In the genomic region with DNA sequence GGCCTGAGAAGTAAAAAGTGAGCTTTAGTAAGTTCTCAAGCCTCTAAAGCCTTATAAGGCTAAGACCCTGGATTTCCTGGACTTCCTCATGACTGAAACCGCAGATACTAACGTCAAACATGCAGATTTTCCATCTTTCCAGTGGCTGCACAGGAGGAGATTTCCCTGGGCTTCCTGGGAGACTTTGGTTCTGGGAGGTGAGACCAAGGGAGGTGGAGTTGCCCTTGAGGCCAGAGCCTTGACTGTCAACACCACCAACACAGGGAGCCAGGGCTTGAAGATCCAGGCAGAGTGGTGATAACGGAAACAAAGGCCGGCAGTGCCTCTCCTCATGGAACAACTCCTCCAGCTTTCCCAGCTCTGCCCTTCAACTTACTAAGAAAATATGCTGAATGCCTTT, we compare ENCODE assay signal across 12 cellular contexts.
"Had no signal": no experiment of that assay in that cellular context is flagged by ENCODE, and none has a peak within 500 bp of the region (broad histone marks: within the 10 kb centered on the region; RNA-seq: fewer than 3 reads in every experiment).

No MANE protein-coding gene starts in this region.

- DNase-seq: activated CD4-positive, alpha-beta T cell treated with anti-CD3 and anti-CD28 coated beads, Interleukin-2, amount 50 U/mL, for 48 hours; activated naive CD4-positive, alpha-beta T cell treated with anti-CD3 and anti-CD28 coated beads for 36 hours; activated naive CD8-positive, alpha-beta T cell treated with anti-CD3 and anti-CD28 coated beads, Interleukin-2, amount 50 U/mL, for 24 hours; erythroblast; hippocampal formation; nephron progenitor cell; occipital lobe; stimulated activated CD4-positive, alpha-beta T cell treated with anti-CD3 and anti-CD28 coated beads, Interleukin-4, amount 100 ng/mL, for 1 hour; stimulated activated naive B cell treated with anti-CD40 and anti-IgM and Interleukin-4, amounts not matched to agents 10 μg/mL and 1 μg/mL and 100 μg/mL, for 72 hours; WERI-Rb-1 had no signal

- H3K27ac ChIP-seq: WERI-Rb-1 had no signal

- ATAC-seq: activated naive CD8-positive, alpha-beta T cell treated with anti-CD3 and anti-CD28 coated beads, Interleukin-2, amount 50 U/mL, for 24 hours; stimulated activated naive B cell treated with anti-CD40 and anti-IgM and Interleukin-4, amounts not matched to agents 10 μg/mL and 1 μg/mL and 100 μg/mL, for 72 hours had no signal

- H3K4me1 Mint-ChIP-seq: activated naive CD8-positive, alpha-beta T cell treated with anti-CD3 and anti-CD28 coated beads, Interleukin-2, amount 50 U/mL, for 24 hours had no signal

- H3K27me3 Mint-ChIP-seq: activated naive CD8-positive, alpha-beta T cell treated with anti-CD3 and anti-CD28 coated beads, Interleukin-2, amount 50 U/mL, for 24 hours; stimulated activated naive B cell treated with anti-CD40 and anti-IgM and Interleukin-4, amounts not matched to agents 10 μg/mL and 1 μg/mL and 100 μg/mL, for 72 hours had no signal

- H3K27ac Mint-ChIP-seq: activated naive CD4-positive, alpha-beta T cell treated with anti-CD3 and anti-CD28 coated beads for 36 hours; activated naive CD8-positive, alpha-beta T cell treated with anti-CD3 and anti-CD28 coated beads, Interleukin-2, amount 50 U/mL, for 24 hours; activated T-helper 2 cell treated with anti-CD3 and anti-CD28 coated beads, Interferon-gamma antibody, Interleukin-2, Interleukin-4, amounts not matched to agents 10 μg/mL and 5 μg/mL and 100 μg/mL, durations not matched to agents 14 hours and 24 hours and 36 hours; nephron progenitor cell; stimulated activated naive B cell treated with anti-CD40 and anti-IgM and Interleukin-4, amounts not matched to agents 10 μg/mL and 1 μg/mL and 100 μg/mL, for 72 hours; T-helper 1 cell treated with Interleukin-12 subunit alpha and Interleukin-12 subunit beta and Interleukin-4 antibody, amounts not matched to agents 30 μg/mL and 1 μg/mL, for 36 hours had no signal

- H3K4me3 Mint-ChIP-seq: activated naive CD4-positive, alpha-beta T cell treated with anti-CD3 and anti-CD28 coated beads for 36 hours; activated naive CD8-positive, alpha-beta T cell treated with anti-CD3 and anti-CD28 coated beads, Interleukin-2, amount 50 U/mL, for 24 hours; nephron progenitor cell; stimulated activated naive B cell treated with anti-CD40 and anti-IgM and Interleukin-4, amounts not matched to agents 10 μg/mL and 1 μg/mL and 100 μg/mL, for 72 hours; T-helper 1 cell treated with Interleukin-12 subunit alpha and Interleukin-12 subunit beta and Interleukin-4 antibody, amounts not matched to agents 30 μg/mL and 1 μg/mL, for 36 hours had no signal

- H3K9me3 Mint-ChIP-seq: activated naive CD4-positive, alpha-beta T cell treated with anti-CD3 and anti-CD28 coated beads for 36 hours; activated naive CD8-positive, alpha-beta T cell treated with anti-CD3 and anti-CD28 coated beads, Interleukin-2, amount 50 U/mL, for 24 hours; activated T-helper 2 cell treated with anti-CD3 and anti-CD28 coated beads, Interferon-gamma antibody, Interleukin-2, Interleukin-4, amounts not matched to agents 10 μg/mL and 5 μg/mL and 100 μg/mL, durations not matched to agents 14 hours and 24 hours and 36 hours; nephron progenitor cell; stimulated activated naive B cell treated with anti-CD40 and anti-IgM and Interleukin-4, amounts not matched to agents 10 μg/mL and 1 μg/mL and 100 μg/mL, for 72 hours; T-helper 1 cell treated with Interleukin-12 subunit alpha and Interleukin-12 subunit beta and Interleukin-4 antibody, amounts not matched to agents 30 μg/mL and 1 μg/mL, for 36 hours had no signal
